In genomic region chr18:73842795-73843394, GRCh38 we compare ENCODE assay signal across 8 cellular contexts.
DNase-seq lines count a peak whose midpoint lies in the region; ATAC-seq, FAIRE-seq and TF ChIP-seq lines count a peak whose summit lies in the region.

No MANE protein-coding gene starts in this region.

- H3K4me1 ChIP-seq in keratinocyte (ENCODE audit: control insufficient read depth, extremely low read depth, insufficient read depth, low read length), result no peaks in the 10 kb centered on the region

- no peak overlapping the region for H3K4me3 ChIP-seq in Jurkat, Clone E6-1 (ENCODE audit: low read length)
- H3K4me3 ChIP-seq in brain microvascular endothelial cell (ENCODE audit: low read depth, low read length) (no peak overlapping the region), keratinocyte (ENCODE audit: control insufficient read depth in 2 of 3, extremely low read depth in 1 of 3, insufficient read depth in 2 of 3, low read depth in 1 of 3, low read length in 3 of 3) (no peak overlapping the region)

- peak; percentile 44 for DNase-seq in GM10266 (ENCODE audit: extremely low spot score)
- DNase-seq in Jurkat, Clone E6-1 (ENCODE audit: low read depth, low spot score), result peak; percentile 36
- DNase-seq in T follicular helper cell (ENCODE audit: low read depth), result peak; percentile 7
- peak; percentile 48 for DNase-seq in brain microvascular endothelial cell
- no peak for DNase-seq in keratinocyte (ENCODE audit: low read depth, low spot score)
- DNase-seq in stimulated activated CD4-positive, alpha-beta T cell treated with anti-CD3 and anti-CD28 coated beads, Interleukin-4, amount 100 ng/mL, for 4 hours, result peak; percentile 9 to 29
- no peak for DNase-seq in NCI-H187 (lab: John Stamatoyannopoulos, UW)

- FAIRE-seq in keratinocyte (lab: Jason Lieb, UNC), result peak; percentile 59

- H3K27ac ChIP-seq in brain microvascular endothelial cell, result no peak overlapping the region
- H3K27ac ChIP-seq in keratinocyte (ENCODE audit: control insufficient read depth, insufficient read depth, low read length), result no peak overlapping the region

- in situ Hi-C loops in brain microvascular endothelial cell (cut with HindIII; ENCODE audit: low pct_ligation_motif_present, low sequenced_read_pairs), result no loop called here

- H3K36me3 ChIP-seq in brain microvascular endothelial cell (replicated peaks) (no peaks in the 10 kb centered on the region), keratinocyte (ENCODE audit: control insufficient read depth in 2 of 2, extremely low read depth in 1 of 2, insufficient read depth in 2 of 2, low read length in 2 of 2) (no peaks in the 10 kb centered on the region)

- ATAC-seq in GM21528 (IDR thresholded peaks at IDR 0.05; ENCODE audit: low FRiP score, unreplicated experiment), result peak; percentile 87

- no peaks in the 10 kb centered on the region for H3K79me2 ChIP-seq in keratinocyte (ENCODE audit: control insufficient read depth, insufficient read depth, low read length)

- dilution Hi-C loops in keratinocyte (cut with MboI; ENCODE audit: extremely low pct_ligation_motif_present, low sequenced_read_pairs), result no loop called here

- no peaks in the 10 kb centered on the region for H3K27me3 ChIP-seq in brain microvascular endothelial cell (replicated peaks)
- no peaks in the 10 kb centered on the region for H3K27me3 ChIP-seq in keratinocyte (ENCODE audit: control insufficient read depth, extremely low read depth, insufficient read depth, low read length)

- TF ChIP-seq CTCF in GM10266 (IDR thresholded peaks at IDR 0.05; ENCODE audit: control insufficient read depth, insufficient read depth, low read depth, missing control alignments) (peak; percentile 91), brain microvascular endothelial cell (IDR thresholded peaks at IDR 0.05; ENCODE audit: low read depth, low read length, missing control alignments) (peak; percentile 99), keratinocyte (optimal IDR thresholded peaks at IDR 0.05 in 1 of 3, IDR thresholded peaks at IDR 0.05 in 1 of 3, conservative IDR thresholded peaks at IDR 0.05 in 1 of 3; ENCODE audit: extremely low read depth in 1 of 3, insufficient read depth in 2 of 3, low read length in 3 of 3) (peak; percentile 87 to 90 (median 89))

- H4K20me1 ChIP-seq in keratinocyte (ENCODE audit: control insufficient read depth, extremely low read depth, insufficient read depth, low read length), result no peaks in the 10 kb centered on the region

- H3K4me2 ChIP-seq in keratinocyte (ENCODE audit: control insufficient read depth, extremely low read depth, insufficient read depth, low read depth, low read length), result peak overlapping the region; percentile 60

- H3K9ac ChIP-seq in keratinocyte (ENCODE audit: control insufficient read depth, extremely low read depth, insufficient read depth, low read length), result no peak overlapping the region

- peak overlapping the region; percentile 39 for H2AFZ ChIP-seq in keratinocyte (ENCODE audit: control insufficient read depth, low read length)

- no peaks in the 10 kb centered on the region for H3K9me1 ChIP-seq in keratinocyte (ENCODE audit: control insufficient read depth, extremely low read depth, insufficient read depth, low read length)

- H3K9me3 ChIP-seq in keratinocyte (ENCODE audit: control insufficient read depth, low read depth, low read length), result no peaks in the 10 kb centered on the region

Comparison
In these comparisons a context has a peak if more than half of its experiments do, and no peak if none do; other contexts are left out.
1. DNase-seq: peak in GM10266 (single experiment), Jurkat, Clone E6-1 (single experiment), T follicular helper cell (single experiment), brain microvascular endothelial cell (single experiment) and stimulated activated CD4-positive, alpha-beta T cell treated with anti-CD3 and anti-CD28 coated beads, Interleukin-4, amount 100 ng/mL, for 4 hours (2 of 2); none in keratinocyte (single experiment) and NCI-H187 (0 of 2).
2. Peak in every context shown above with its lines, with median percentiles within 50 percentile points of each other: CTCF ChIP-seq.